ENCODE assay signal across 14 cellular contexts in the genomic region with DNA sequence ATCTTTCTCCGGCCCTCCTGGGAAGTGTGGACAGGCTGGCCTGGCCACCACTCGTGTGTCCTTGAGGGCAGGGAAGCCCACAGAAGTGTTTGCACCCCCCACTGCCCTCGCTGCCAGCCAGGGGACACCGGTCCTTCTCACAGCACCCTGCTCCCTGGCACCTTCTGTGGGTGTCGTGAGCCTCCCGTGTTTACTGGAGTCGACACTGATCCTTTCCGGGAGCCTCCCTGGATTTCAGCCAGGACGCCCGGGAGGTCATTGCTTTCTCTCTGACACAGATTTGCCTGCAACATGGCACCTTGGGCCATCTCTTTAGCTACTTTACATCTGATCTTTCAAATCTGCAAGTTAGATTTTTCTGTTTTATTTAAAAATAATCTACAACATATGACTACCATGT.
DNase-seq lines count a peak whose midpoint lies in the region; ATAC-seq and TF ChIP-seq lines count a peak whose summit lies in the region.
"Had no signal": no experiment of that assay in that cellular context is flagged by ENCODE, and none has a peak within 500 bp of the region (broad histone marks: within the 10 kb centered on the region; RNA-seq: fewer than 3 reads in every experiment).

No MANE protein-coding gene starts in this region.

- H3K56ac ChIP-seq in H9 (ENCODE audit: insufficient read length, low read depth, low read length) = no peak overlapping the region

- H2BK120ac ChIP-seq in H9 (ENCODE audit: low read depth, low read length, poor library complexity, severe bottlenecking) = no peak overlapping the region

- H3K23ac ChIP-seq in H9 (ENCODE audit: insufficient read length, low read depth, low read length) = no peak overlapping the region

- no peaks in the 10 kb centered on the region for H3K79me1 ChIP-seq in H9 (ENCODE audit: insufficient read depth, low read depth, low read length, poor library complexity, severe bottlenecking)

- H3K23me2 ChIP-seq in H9 (ENCODE audit: insufficient read length, low read depth, low read length, poor library complexity, severe bottlenecking) = no peaks in the 10 kb centered on the region

- H3K27ac Mint-ChIP-seq in activated naive CD4-positive, alpha-beta T cell treated with anti-CD3 and anti-CD28 coated beads, Interleukin-2, amount 50 U/mL, for 72 hours = peak overlapping the region; percentile 47 to 81
- H3K27ac Mint-ChIP-seq in activated CD4-positive, alpha-beta memory T cell treated with anti-CD3 and anti-CD28 coated beads, Interleukin-2, amount 10 ng/mL, durations not matched to agents 7 days and 5 days = peak overlapping the region; percentile 87
- peak overlapping the region; percentile 100 for H3K27ac Mint-ChIP-seq in stimulated activated naive B cell treated with anti-CD40 and anti-IgM and Interleukin-4, amounts not matched to agents 10 μg/mL and 1 μg/mL and 100 μg/mL, for 72 hours
- H3K27ac Mint-ChIP-seq in H9 = peak overlapping the region in 1 of 3 experiments; percentile 61; a peak in 2 of 7 replicates

- no peak overlapping the region for H3K4me3 ChIP-seq in right cardiac atrium (ENCODE audit: low read length)
- H3K4me3 ChIP-seq: pancreas, testis had no signal

- TF ChIP-seq CTCF in H9 (conservative IDR thresholded peaks at IDR 0.05) = no peak

- H3K9ac ChIP-seq in H9 (ENCODE audit: extremely low read depth, insufficient read length, low read length) = no peak overlapping the region

- H3K18ac ChIP-seq in H9 (ENCODE audit: insufficient read length, low read depth, low read length) = no peak overlapping the region

- H3K9me3 Mint-ChIP-seq in activated naive CD4-positive, alpha-beta T cell treated with anti-CD3 and anti-CD28 coated beads, Interleukin-2, amount 50 U/mL, for 72 hours = peaks cover 0 to 5% of the 10 kb centered on the region in 2 donors
- H3K9me3 Mint-ChIP-seq in activated CD4-positive, alpha-beta memory T cell treated with anti-CD3 and anti-CD28 coated beads, Interleukin-2, amount 10 ng/mL, durations not matched to agents 7 days and 5 days = peaks cover 9% of the 10 kb centered on the region
- peaks cover 19 to 21% of the 10 kb centered on the region in 2 donors for H3K9me3 Mint-ChIP-seq in stimulated activated naive B cell treated with anti-CD40 and anti-IgM and Interleukin-4, amounts not matched to agents 10 μg/mL and 1 μg/mL and 100 μg/mL, for 72 hours
- H3K9me3 Mint-ChIP-seq in H9 = peaks cover 0 to 4% of the 10 kb centered on the region in 2 experiments; a peak in 1 of 5 replicates

- POLR2A ChIA-PET in activated CD4-positive, alpha-beta memory T cell treated with anti-CD3 and anti-CD28 coated beads, Interleukin-2, amount 10 ng/mL, durations not matched to agents 7 days and 5 days (lab: Charles Lee) = no interaction called here

- no peaks in the 10 kb centered on the region for H3K27me3 ChIP-seq in right cardiac atrium (ENCODE audit: control insufficient read depth, insufficient read depth)
- no peaks in the 10 kb centered on the region for H3K27me3 ChIP-seq in H9 (ENCODE audit: insufficient read depth, low read length)
- H3K27me3 ChIP-seq: pancreas, testis had no signal

- H3K36me3 Mint-ChIP-seq in activated naive CD4-positive, alpha-beta T cell treated with anti-CD3 and anti-CD28 coated beads, Interleukin-2, amount 50 U/mL, for 72 hours = peaks cover 56 to 78% of the 10 kb centered on the region in 2 donors
- peaks cover 89% of the 10 kb centered on the region for H3K36me3 Mint-ChIP-seq in activated CD4-positive, alpha-beta memory T cell treated with anti-CD3 and anti-CD28 coated beads, Interleukin-2, amount 10 ng/mL, durations not matched to agents 7 days and 5 days (ENCODE audit: low read depth)
- H3K36me3 Mint-ChIP-seq in stimulated activated naive B cell treated with anti-CD40 and anti-IgM and Interleukin-4, amounts not matched to agents 10 μg/mL and 1 μg/mL and 100 μg/mL, for 72 hours = peaks cover 81 to 88% of the 10 kb centered on the region in 2 donors
- peaks cover 58 to 87% (median 85%) of the 10 kb centered on the region in 3 experiments for H3K36me3 Mint-ChIP-seq in H9 (ENCODE audit: insufficient read depth in 1 of 3, low read depth in 3 of 3)

- WGBS in right cardiac atrium = 73% methylated on average over 10 of the region's 10 CpGs
- WGBS in H9 (ENCODE audit: extremely low coverage, insufficient read length, low lambda C conversion rate) = no CpG with 5 or more reads among the region's 10 CpGs

- no peak overlapping the region for H2BK5ac ChIP-seq in H9 (ENCODE audit: insufficient read length, low read length)

- intact Hi-C loops in right cardiac atrium (cut with DNase I) = no loop called here

- H3T11ph ChIP-seq in H9 (ENCODE audit: low read length) = no peak overlapping the region

- H3K4ac ChIP-seq in H9 (ENCODE audit: low read depth, low read length) = no peak overlapping the region

- H3K4me3 Mint-ChIP-seq in activated CD4-positive, alpha-beta memory T cell treated with anti-CD3 and anti-CD28 coated beads, Interleukin-2, amount 10 ng/mL, durations not matched to agents 7 days and 5 days = no peak overlapping the region
- H3K4me3 Mint-ChIP-seq in stimulated activated naive B cell treated with anti-CD40 and anti-IgM and Interleukin-4, amounts not matched to agents 10 μg/mL and 1 μg/mL and 100 μg/mL, for 72 hours = no peak overlapping the region
- H3K4me3 Mint-ChIP-seq in H9 = no peak overlapping the region

- no peak overlapping the region for H2AFZ ChIP-seq in H9 (ENCODE audit: low read length)

- DNase-seq in activated naive CD4-positive, alpha-beta T cell treated with anti-CD3 and anti-CD28 coated beads, Interleukin-2, amount 50 U/mL, for 72 hours (ENCODE audit: low spot score in 2 of 2) = no peak
- no peak for DNase-seq in activated naive CD4-positive, alpha-beta T cell treated with anti-CD3 and anti-CD28 coated beads, Interleukin-2, amount 50 U/mL, for 16 hours
- DNase-seq in activated CD4-positive, alpha-beta memory T cell treated with anti-CD3 and anti-CD28 coated beads, Interleukin-2, amount 10 ng/mL, durations not matched to agents 7 days and 5 days = no peak
- peak; percentile 55 to 79 (median 75) for DNase-seq in right cardiac atrium
- DNase-seq in stimulated activated naive B cell treated with anti-CD40 and anti-IgM and Interleukin-4, amounts not matched to agents 10 μg/mL and 1 μg/mL and 100 μg/mL, for 72 hours = no peak
- no peak for DNase-seq in H9
- DNase-seq in MV-4-11 (lab: John Stamatoyannopoulos, UW) = no peak
- DNase-seq: caudate nucleus, GDM1, left colon, NCI-H2029 treated with DMSO at 0.1 percent for 48 hours, testis had no signal

- H2BK12ac ChIP-seq in H9 (ENCODE audit: insufficient read length, low read depth, low read length) = no peak overlapping the region

- ATAC-seq in activated naive CD4-positive, alpha-beta T cell treated with anti-CD3 and anti-CD28 coated beads, Interleukin-2, amount 50 U/mL, for 72 hours = no peak
- ATAC-seq in right cardiac atrium (peak; percentile 57 to 59), GM18511 (IDR thresholded peaks at IDR 0.05; ENCODE audit: unreplicated experiment) (no peak)
- no peak for ATAC-seq in stimulated activated naive B cell treated with anti-CD40 and anti-IgM and Interleukin-4, amounts not matched to agents 10 μg/mL and 1 μg/mL and 100 μg/mL, for 72 hours (replicated peaks)
- ATAC-seq: left colon had no signal

- H4K5ac ChIP-seq in H9 (ENCODE audit: insufficient read length, low read depth, low read length) = no peak overlapping the region

- H2AK5ac ChIP-seq in H9 (ENCODE audit: insufficient read length, low read length) = no peak overlapping the region

- peaks cover 46% of the 10 kb centered on the region for H3K4me1 Mint-ChIP-seq in activated CD4-positive, alpha-beta memory T cell treated with anti-CD3 and anti-CD28 coated beads, Interleukin-2, amount 10 ng/mL, durations not matched to agents 7 days and 5 days
- peaks cover 57 to 81% of the 10 kb centered on the region in 2 donors for H3K4me1 Mint-ChIP-seq in stimulated activated naive B cell treated with anti-CD40 and anti-IgM and Interleukin-4, amounts not matched to agents 10 μg/mL and 1 μg/mL and 100 μg/mL, for 72 hours
- H3K4me1 Mint-ChIP-seq in H9 = peaks cover 11 to 13% of the 10 kb centered on the region in 2 experiments

- H3K27me3 Mint-ChIP-seq in activated CD4-positive, alpha-beta memory T cell treated with anti-CD3 and anti-CD28 coated beads, Interleukin-2, amount 10 ng/mL, durations not matched to agents 7 days and 5 days = no peaks in the 10 kb centered on the region
- H3K27me3 Mint-ChIP-seq in stimulated activated naive B cell treated with anti-CD40 and anti-IgM and Interleukin-4, amounts not matched to agents 10 μg/mL and 1 μg/mL and 100 μg/mL, for 72 hours = no peaks in the 10 kb centered on the region
- H3K27me3 Mint-ChIP-seq in H9 (ENCODE audit: low read depth) = no peaks in the 10 kb centered on the region

- no peak overlapping the region for H4K91ac ChIP-seq in H9 (ENCODE audit: insufficient read length, low read depth, low read length)

- H3K14ac ChIP-seq in H9 (ENCODE audit: insufficient read depth, low read length) = no peak overlapping the region

- no peaks in the 10 kb centered on the region for H3K4me1 ChIP-seq in right cardiac atrium (ENCODE audit: control insufficient read depth, insufficient read depth, low read length)
- H3K4me1 ChIP-seq in H9 (ENCODE audit: insufficient read depth, low read length) = no peaks in the 10 kb centered on the region
- H3K4me1 ChIP-seq: pancreas had no signal

- CTCF ChIA-PET in activated CD4-positive, alpha-beta memory T cell treated with anti-CD3 and anti-CD28 coated beads, Interleukin-2, amount 10 ng/mL, durations not matched to agents 7 days and 5 days (lab: Charles Lee) = interaction anchor here (0.8 kb wide), 1 partner anchor 87 kb away, joined by 3 read pairs; no protein-coding TSS in a partner anchor

- no peak overlapping the region for H2BK15ac ChIP-seq in H9 (ENCODE audit: low read depth, low read length)

- H3K27ac ChIP-seq in right cardiac atrium (ENCODE audit: low read length) = no peak overlapping the region
- no peak overlapping the region for H3K27ac ChIP-seq in H9 (ENCODE audit: insufficient read length, low read depth, low read length)
- H3K27ac ChIP-seq: testis had no signal

- H4K8ac ChIP-seq in H9 (replicated peaks; ENCODE audit: insufficient read length, low read depth, low read length) = no peak overlapping the region

- no peaks in the 10 kb centered on the region for H4K20me1 ChIP-seq in H9 (ENCODE audit: control insufficient read depth, insufficient read depth, insufficient read length)

- H3K9me3 ChIP-seq in right cardiac atrium (ENCODE audit: control insufficient read depth, low read length) = no peaks in the 10 kb centered on the region
- no peaks in the 10 kb centered on the region for H3K9me3 ChIP-seq in H9 (ENCODE audit: control insufficient read depth, low read depth, low read length)
- H3K9me3 ChIP-seq: pancreas, testis had no signal

- no peak overlapping the region for H3K4me2 ChIP-seq in H9 (ENCODE audit: insufficient read depth, insufficient read length, low read length)

- H2BK20ac ChIP-seq in H9 (ENCODE audit: low read depth, low read length, poor library complexity, severe bottlenecking) = no peak overlapping the region

- no peaks in the 10 kb centered on the region for H3K79me2 ChIP-seq in H9 (ENCODE audit: insufficient read depth, low read length)

Comparison
In these comparisons a context has a peak if more than half of its experiments do, and no peak if none do; other contexts are left out.
1. ATAC-seq: peak in right cardiac atrium (2 of 2); none in activated naive CD4-positive, alpha-beta T cell treated with anti-CD3 and anti-CD28 coated beads, Interleukin-2, amount 50 U/mL, for 72 hours (0 of 2), stimulated activated naive B cell treated with anti-CD40 and anti-IgM and Interleukin-4, amounts not matched to agents 10 μg/mL and 1 μg/mL and 100 μg/mL, for 72 hours (0 of 2) and GM18511 (single experiment).
2. DNase-seq: peak in right cardiac atrium (3 of 3); none in activated naive CD4-positive, alpha-beta T cell treated with anti-CD3 and anti-CD28 coated beads, Interleukin-2, amount 50 U/mL, for 72 hours (0 of 2), activated naive CD4-positive, alpha-beta T cell treated with anti-CD3 and anti-CD28 coated beads, Interleukin-2, amount 50 U/mL, for 16 hours (single experiment), activated CD4-positive, alpha-beta memory T cell treated with anti-CD3 and anti-CD28 coated beads, Interleukin-2, amount 10 ng/mL, durations not matched to agents 7 days and 5 days (single experiment), stimulated activated naive B cell treated with anti-CD40 and anti-IgM and Interleukin-4, amounts not matched to agents 10 μg/mL and 1 μg/mL and 100 μg/mL, for 72 hours (single experiment), H9 (single experiment) and MV-4-11 (single experiment).